1 cellular context compared by ENCODE assay signal in genomic region chr16:88453621-88454314, GRCh38.
A peak's percentile ranks its signal among the peaks of the same experiment; 100 is the strongest.
TF ChIP-seq lines count a peak whose summit lies in the region.

No MANE protein-coding gene starts in this region.

TF ChIP-seq in HepG2, 621 proteins besides CTCF, POLR2A, EP300 and RAD21 (continued from another document):
- TF ChIP-seq ZBTB14 (CRISPR knock-in tag; IDR thresholded peaks at IDR 0.05) (peak; percentile 50), ZNF281 (CRISPR knock-in tag; IDR thresholded peaks at IDR 0.05; ENCODE audit: borderline replicate concordance) (peak; percentile 52; the same call in 1 of the 2 replicates), NFYB (CRISPR knock-in tag; IDR thresholded peaks at IDR 0.05) (no peak), PAXIP1 (CRISPR knock-in tag; conservative IDR thresholded peaks at IDR 0.05) (peak; percentile 32), SKIL (CRISPR knock-in tag; IDR thresholded peaks at IDR 0.05; ENCODE audit: borderline replicate concordance) (peak; percentile 20; the same call in 1 of the 2 replicates), ZNF407 (CRISPR knock-in tag; IDR thresholded peaks at IDR 0.05; ENCODE audit: not compliant biosample characterization) (no peak), ZNF180 (CRISPR knock-in tag; IDR thresholded peaks at IDR 0.05; ENCODE audit: borderline replicate concordance, low read depth) (no peak), ZNF563 (CRISPR knock-in tag; IDR thresholded peaks at IDR 0.05) (peak; percentile 58), SOX6 (IDR thresholded peaks at IDR 0.05) (no peak), SOX6 (CRISPR knock-in tag; IDR thresholded peaks at IDR 0.05) (no peak), BRCA1 (CRISPR knock-in tag; IDR thresholded peaks at IDR 0.05) (no peak), ZNF740 (CRISPR knock-in tag; IDR thresholded peaks at IDR 0.05) (peak; percentile 43; the same call in 1 of the 2 replicates), KLF12 (CRISPR knock-in tag; IDR thresholded peaks at IDR 0.05; ENCODE audit: borderline replicate concordance) (0 out of 2 replicates have a peak, but pooled peaks have one; percentile 55), THYN1 (CRISPR knock-in tag; IDR thresholded peaks at IDR 0.05; ENCODE audit: borderline replicate concordance, low read depth) (0 out of 2 replicates have a peak, but pooled peaks have one; percentile 59), ZNF607 (CRISPR knock-in tag; IDR thresholded peaks at IDR 0.05; ENCODE audit: borderline replicate concordance) (no peak), FIP1L1 (IDR thresholded peaks at IDR 0.05; ENCODE audit: borderline replicate concordance, insufficient read depth, low read depth, low read length) (no peak), ZNF883 (CRISPR knock-in tag; IDR thresholded peaks at IDR 0.05; ENCODE audit: not compliant biosample characterization) (no peak), KLF6 (CRISPR knock-in tag; IDR thresholded peaks at IDR 0.05) (no peak)
